In the genomic region with DNA sequence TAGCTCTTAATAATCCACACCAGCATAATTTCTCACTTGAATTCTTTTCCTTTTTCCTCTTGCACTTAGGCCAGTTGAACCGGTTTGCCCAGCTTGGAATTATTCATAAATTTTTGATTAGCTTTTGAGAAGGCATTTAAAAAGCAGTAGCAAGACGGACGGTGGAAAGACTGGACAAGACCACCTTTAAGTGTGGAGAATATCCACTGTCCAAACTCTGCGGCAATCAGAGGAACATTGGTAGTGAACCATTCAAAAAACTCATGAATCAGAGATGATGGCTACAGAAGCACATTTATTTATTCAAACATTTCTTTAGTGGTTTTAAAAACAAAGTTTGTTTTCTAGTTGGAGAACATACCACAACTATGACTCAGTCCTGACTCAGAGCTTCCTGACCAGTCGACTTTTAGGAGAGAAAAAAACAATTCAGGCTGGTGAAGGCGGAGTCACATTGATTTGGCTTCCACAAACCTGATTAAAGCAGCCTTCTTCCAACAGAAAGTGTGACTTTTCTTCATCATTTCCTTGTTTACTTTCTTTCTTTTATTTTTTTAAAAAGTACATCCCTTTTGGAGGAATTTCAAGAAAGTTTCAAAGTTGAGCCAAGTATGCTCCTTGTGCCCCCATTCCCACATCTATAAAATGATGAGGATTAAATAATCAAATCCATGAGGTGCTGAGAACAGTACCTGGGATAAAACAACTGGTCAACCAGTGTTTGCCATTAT, we compare ENCODE assay signal across 1 cellular context.
TF ChIP-seq lines count a peak whose summit lies in the region.

No MANE protein-coding gene starts in this region.

TF ChIP-seq in HEK293, 187 proteins besides CTCF, POLR2A, EP300 and RAD21 (continued from another document):
- TF ChIP-seq, protein P1, sequence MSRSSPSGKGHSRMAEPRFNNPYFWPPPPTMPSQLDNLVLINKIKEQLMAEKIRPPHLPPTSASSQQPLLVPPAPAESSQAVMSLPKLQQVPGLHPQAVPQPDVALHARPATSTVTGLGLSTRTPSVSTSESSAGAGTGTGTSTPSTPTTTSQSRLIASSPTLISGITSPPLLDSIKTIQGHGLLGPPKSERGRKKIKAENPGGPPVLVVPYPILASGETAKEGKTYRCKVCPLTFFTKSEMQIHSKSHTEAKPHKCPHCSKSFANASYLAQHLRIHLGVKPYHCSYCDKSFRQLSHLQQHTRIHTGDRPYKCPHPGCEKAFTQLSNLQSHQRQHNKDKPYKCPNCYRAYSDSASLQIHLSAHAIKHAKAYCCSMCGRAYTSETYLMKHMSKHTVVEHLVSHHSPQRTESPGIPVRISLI (tag by site-specific recombination; IDR thresholded peaks at IDR 0.05), result peak; percentile 75
- TF ChIP-seq ZNF660 (tag by site-specific recombination; IDR thresholded peaks at IDR 0.05), result 0 out of 2 replicates have a peak, but pooled peaks have one; percentile 53
- no peak for TF ChIP-seq ZNF223 (tag by site-specific recombination; IDR thresholded peaks at IDR 0.05)
- no peak for TF ChIP-seq ZNF138 (tag by site-specific recombination; IDR thresholded peaks at IDR 0.05; ENCODE audit: borderline replicate concordance)
- TF ChIP-seq ZNF571 (tag by site-specific recombination; IDR thresholded peaks at IDR 0.05), result no peak
- TF ChIP-seq, protein P2, sequence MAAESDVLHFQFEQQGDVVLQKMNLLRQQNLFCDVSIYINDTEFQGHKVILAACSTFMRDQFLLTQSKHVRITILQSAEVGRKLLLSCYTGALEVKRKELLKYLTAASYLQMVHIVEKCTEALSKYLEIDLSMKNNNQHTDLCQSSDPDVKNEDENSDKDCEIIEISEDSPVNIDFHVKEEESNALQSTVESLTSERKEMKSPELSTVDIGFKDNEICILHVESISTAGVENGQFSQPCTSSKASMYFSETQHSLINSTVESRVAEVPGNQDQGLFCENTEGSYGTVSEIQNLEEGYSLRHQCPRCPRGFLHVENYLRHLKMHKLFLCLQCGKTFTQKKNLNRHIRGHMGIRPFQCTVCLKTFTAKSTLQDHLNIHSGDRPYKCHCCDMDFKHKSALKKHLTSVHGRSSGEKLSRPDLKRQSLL (tag by site-specific recombination; IDR thresholded peaks at IDR 0.05), result no peak
- TF ChIP-seq ZNF433 (tag by site-specific recombination; IDR thresholded peaks at IDR 0.05; ENCODE audit: low read depth), result no peak
- TF ChIP-seq ZNF10 (tag by site-specific recombination; IDR thresholded peaks at IDR 0.05), result 0 out of 2 replicates have a peak, but pooled peaks have one; percentile 19
- no peak for TF ChIP-seq ZNF561 (tag by site-specific recombination; IDR thresholded peaks at IDR 0.05; ENCODE audit: borderline replicate concordance)
- no peak for TF ChIP-seq ZNF623 (tag by site-specific recombination; IDR thresholded peaks at IDR 0.05)
- TF ChIP-seq, protein P3, sequence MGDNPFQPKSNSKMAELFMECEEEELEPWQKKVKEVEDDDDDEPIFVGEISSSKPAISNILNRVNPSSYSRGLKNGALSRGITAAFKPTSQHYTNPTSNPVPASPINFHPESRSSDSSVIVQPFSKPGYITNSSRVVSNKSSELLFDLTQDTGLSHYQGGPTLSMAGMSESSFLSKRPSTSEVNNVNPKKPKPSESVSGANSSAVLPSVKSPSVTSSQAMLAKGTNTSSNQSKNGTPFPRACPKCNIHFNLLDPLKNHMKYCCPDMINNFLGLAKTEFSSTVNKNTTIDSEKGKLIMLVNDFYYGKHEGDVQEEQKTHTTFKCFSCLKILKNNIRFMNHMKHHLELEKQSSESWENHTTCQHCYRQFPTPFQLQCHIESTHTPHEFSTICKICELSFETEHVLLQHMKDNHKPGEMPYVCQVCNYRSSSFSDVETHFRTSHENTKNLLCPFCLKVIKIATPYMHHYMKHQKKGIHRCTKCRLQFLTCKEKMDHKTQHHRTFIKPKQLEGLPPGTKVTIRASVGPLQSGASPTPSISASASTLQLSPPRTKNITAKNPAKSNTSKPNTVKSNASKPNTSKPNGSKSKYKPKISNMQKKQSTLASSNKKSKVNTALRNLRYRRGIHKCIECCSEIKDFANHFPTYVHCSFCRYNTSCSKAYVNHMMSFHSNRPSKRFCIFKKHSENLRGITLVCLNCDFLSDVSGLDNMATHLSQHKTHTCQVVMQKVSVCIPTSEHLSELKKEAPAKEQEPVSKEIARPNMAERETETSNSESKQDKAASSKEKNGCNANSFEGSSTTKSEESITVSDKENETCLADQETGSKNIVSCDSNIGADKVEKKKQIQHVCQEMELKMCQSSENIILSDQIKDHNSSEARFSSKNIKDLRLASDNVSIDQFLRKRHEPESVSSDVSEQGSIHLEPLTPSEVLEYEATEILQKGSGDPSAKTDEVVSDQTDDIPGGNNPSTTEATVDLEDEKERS (tag by site-specific recombination; IDR thresholded peaks at IDR 0.05), result no peak
- no peak for TF ChIP-seq GLI2 (tag by site-specific recombination; IDR thresholded peaks at IDR 0.05; ENCODE audit: borderline replicate concordance, low read depth)
- TF ChIP-seq, protein P4, sequence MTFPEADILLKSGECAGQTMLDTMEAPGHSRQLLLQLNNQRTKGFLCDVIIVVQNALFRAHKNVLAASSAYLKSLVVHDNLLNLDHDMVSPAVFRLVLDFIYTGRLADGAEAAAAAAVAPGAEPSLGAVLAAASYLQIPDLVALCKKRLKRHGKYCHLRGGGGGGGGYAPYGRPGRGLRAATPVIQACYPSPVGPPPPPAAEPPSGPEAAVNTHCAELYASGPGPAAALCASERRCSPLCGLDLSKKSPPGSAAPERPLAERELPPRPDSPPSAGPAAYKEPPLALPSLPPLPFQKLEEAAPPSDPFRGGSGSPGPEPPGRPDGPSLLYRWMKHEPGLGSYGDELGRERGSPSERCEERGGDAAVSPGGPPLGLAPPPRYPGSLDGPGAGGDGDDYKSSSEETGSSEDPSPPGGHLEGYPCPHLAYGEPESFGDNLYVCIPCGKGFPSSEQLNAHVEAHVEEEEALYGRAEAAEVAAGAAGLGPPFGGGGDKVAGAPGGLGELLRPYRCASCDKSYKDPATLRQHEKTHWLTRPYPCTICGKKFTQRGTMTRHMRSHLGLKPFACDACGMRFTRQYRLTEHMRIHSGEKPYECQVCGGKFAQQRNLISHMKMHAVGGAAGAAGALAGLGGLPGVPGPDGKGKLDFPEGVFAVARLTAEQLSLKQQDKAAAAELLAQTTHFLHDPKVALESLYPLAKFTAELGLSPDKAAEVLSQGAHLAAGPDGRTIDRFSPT (tag by site-specific recombination; IDR thresholded peaks at IDR 0.05), result no peak
